ENCODE assay signal across 1 cellular context in genomic region chr6:35370799-35371493, GRCh38.
TF ChIP-seq lines count a peak whose summit lies in the region.

No MANE protein-coding gene starts in this region.

TF ChIP-seq in K562, 482 proteins besides CTCF, POLR2A, EP300 and RAD21 (continued from another document):
- TF ChIP-seq ZNF707 (CRISPR knock-in tag; conservative IDR thresholded peaks at IDR 0.05), result no peak
- TF ChIP-seq NFATC3 (IDR thresholded peaks at IDR 0.05), result no peak
- no peak for TF ChIP-seq ZNF589 (CRISPR knock-in tag; IDR thresholded peaks at IDR 0.05; ENCODE audit: low read depth)
- peak; percentile 34; the same call in 1 of the 2 replicates for TF ChIP-seq ZNF175 (CRISPR knock-in tag; IDR thresholded peaks at IDR 0.05; ENCODE audit: low read depth)
- no peak for TF ChIP-seq ZNF143 (CRISPR knock-in tag; IDR thresholded peaks at IDR 0.05)
- no peak for TF ChIP-seq ZNF77 (CRISPR knock-in tag; IDR thresholded peaks at IDR 0.05)
- TF ChIP-seq NFYB (IDR thresholded peaks at IDR 0.05; ENCODE audit: extremely low read depth, insufficient read length), result no peak
- no peak for TF ChIP-seq FOXP1 (CRISPR knock-in tag; IDR thresholded peaks at IDR 0.05)
- no peak for TF ChIP-seq CHD2 (IDR thresholded peaks at IDR 0.05; ENCODE audit: low read depth, low read length)
- TF ChIP-seq ZNF165 (CRISPR knock-in tag; IDR thresholded peaks at IDR 0.05; ENCODE audit: borderline replicate concordance), result no peak
- no peak for TF ChIP-seq ATF6 (CRISPR knock-in tag; IDR thresholded peaks at IDR 0.05)
- no peak for TF ChIP-seq E2F4 (CRISPR knock-in tag; IDR thresholded peaks at IDR 0.05; ENCODE audit: low read depth)
- TF ChIP-seq ZSCAN32 (CRISPR knock-in tag; IDR thresholded peaks at IDR 0.05), result no peak
- peak; percentile 37; the same call in 1 of the 2 replicates for TF ChIP-seq MAX (CRISPR knock-in tag; IDR thresholded peaks at IDR 0.05)
- TF ChIP-seq ZNF766 (CRISPR knock-in tag; conservative IDR thresholded peaks at IDR 0.05), result no peak
- 0 out of 2 replicates have a peak, but pooled peaks have one; percentile 11 for TF ChIP-seq ZNF449 (CRISPR knock-in tag; IDR thresholded peaks at IDR 0.05)
- TF ChIP-seq HINFP (tag; conservative IDR thresholded peaks at IDR 0.05; ENCODE audit: low read depth), result no peak
- TF ChIP-seq TGIF2 (CRISPR knock-in tag; IDR thresholded peaks at IDR 0.05), result no peak
- TF ChIP-seq UBTF (IDR thresholded peaks at IDR 0.05; ENCODE audit: borderline replicate concordance in 1 of 2, low read depth in 2 of 2, low read length in 2 of 2), result no peak
- no peak for TF ChIP-seq DACH1 (IDR thresholded peaks at IDR 0.05; ENCODE audit: partially characterized antibody)
- no peak for TF ChIP-seq PCBP2 (IDR thresholded peaks at IDR 0.05; ENCODE audit: low read depth, low read length, poor library complexity, severe bottlenecking)
- no peak for TF ChIP-seq MYC (IDR thresholded peaks at IDR 0.05; ENCODE audit: low read depth, low read length)
- TF ChIP-seq MYC (CRISPR knock-in tag; IDR thresholded peaks at IDR 0.05; ENCODE audit: borderline replicate concordance, low read depth), result no peak
- TF ChIP-seq DLX4 (CRISPR knock-in tag; IDR thresholded peaks at IDR 0.05), result no peak
- no peak for TF ChIP-seq TAL1 (IDR thresholded peaks at IDR 0.05)
- no peak for TF ChIP-seq YBX1 (IDR thresholded peaks at IDR 0.05)
- TF ChIP-seq ZNF24 (IDR thresholded peaks at IDR 0.05), result no peak
- TF ChIP-seq WHSC1 (IDR thresholded peaks at IDR 0.05; ENCODE audit: low read length), result no peak
- no peak for TF ChIP-seq NCOA2 (IDR thresholded peaks at IDR 0.05; ENCODE audit: partially characterized antibody in 2 of 2)
- TF ChIP-seq THRB (CRISPR knock-in tag; conservative IDR thresholded peaks at IDR 0.05), result 0 out of 2 replicates have a peak, but pooled peaks have one; percentile 30
- TF ChIP-seq ZNF224 (CRISPR knock-in tag; IDR thresholded peaks at IDR 0.05), result no peak
- 0 out of 2 replicates have a peak, but pooled peaks have one; percentile 26 for TF ChIP-seq RREB1 (CRISPR knock-in tag; IDR thresholded peaks at IDR 0.05)
- TF ChIP-seq ELK3 (CRISPR knock-in tag; IDR thresholded peaks at IDR 0.05), result no peak
- TF ChIP-seq SIN3B (IDR thresholded peaks at IDR 0.05; ENCODE audit: low read depth), result no peak
- peak; percentile 38; the same call in 1 of the 2 replicates for TF ChIP-seq ZBTB33 (CRISPR knock-in tag; IDR thresholded peaks at IDR 0.05)
- no peak for TF ChIP-seq NELFE (IDR thresholded peaks at IDR 0.05; ENCODE audit: insufficient read depth, insufficient read length)
- TF ChIP-seq SPI1 (IDR thresholded peaks at IDR 0.05; ENCODE audit: borderline replicate concordance, low read depth, low read length), result peak; percentile 91
- no peak for TF ChIP-seq CEBPB (tag; IDR thresholded peaks at IDR 0.05)
- no peak for TF ChIP-seq CREB1 (IDR thresholded peaks at IDR 0.05)
- TF ChIP-seq CREB1 (CRISPR knock-in tag; IDR thresholded peaks at IDR 0.05), result no peak
- TF ChIP-seq SMARCE1 (IDR thresholded peaks at IDR 0.05), result no peak; the same call in 1 of the 2 replicates
- TF ChIP-seq BRD9 (IDR thresholded peaks at IDR 0.05; ENCODE audit: low read depth, partially characterized antibody), result no peak
- TF ChIP-seq BACH1 (tag; IDR thresholded peaks at IDR 0.05), result no peak
- TF ChIP-seq ARNT (IDR thresholded peaks at IDR 0.05), result no peak
- TF ChIP-seq PHB (CRISPR knock-in tag; IDR thresholded peaks at IDR 0.05), result no peak
